Comparison of ENCODE assay signal across 17 cellular contexts in the genomic region with DNA sequence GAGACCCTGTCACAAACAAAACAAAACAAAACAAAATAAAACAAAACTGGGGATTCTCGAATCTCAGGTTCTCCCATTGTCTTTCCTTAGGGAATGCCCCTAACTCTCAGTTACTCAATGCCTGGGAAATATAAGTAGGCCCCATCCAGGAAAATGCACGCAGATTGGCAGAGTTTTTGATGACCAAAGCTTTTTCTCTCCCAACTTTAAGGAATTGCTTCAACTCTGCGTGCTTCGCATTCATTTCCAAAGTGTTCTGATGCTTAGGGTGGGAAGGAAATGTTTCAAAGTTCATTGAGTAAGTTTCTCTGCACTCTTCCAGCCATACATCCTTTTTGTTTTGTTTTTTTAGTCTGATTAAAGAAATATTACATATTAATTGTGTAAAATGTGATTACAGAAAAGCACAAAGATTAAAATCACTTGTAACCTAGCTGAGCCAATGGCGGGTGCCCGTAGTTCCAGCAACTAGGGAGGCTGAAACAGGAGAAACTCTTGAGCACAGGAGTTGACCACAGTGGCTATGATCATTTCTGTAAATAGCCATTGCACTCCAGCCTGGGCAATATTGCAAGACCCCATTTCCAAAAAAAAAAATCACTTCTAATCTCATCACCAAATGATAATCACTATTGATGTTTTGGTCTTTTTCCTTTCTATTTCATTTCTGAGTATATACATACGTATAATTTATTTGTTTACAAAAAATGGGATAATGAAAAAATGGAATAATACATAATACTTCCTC.
"Had no signal": no experiment of that assay in that cellular context is flagged by ENCODE, and none has a peak within 500 bp of the region (broad histone marks: within the 10 kb centered on the region; RNA-seq: fewer than 3 reads in every experiment).

No MANE protein-coding gene starts in this region.

- H3K4me3 ChIP-seq: esophagus muscularis mucosa, hepatocyte, left ventricle myocardium inferior, lower lobe of right lung, sigmoid colon, skin epidermis, stomach, tibial artery had no signal

- H3K27me3 ChIP-seq: esophagus muscularis mucosa, hepatocyte, sigmoid colon, stomach, tibial artery had no signal

- H3K4me2 ChIP-seq: hepatocyte had no signal

- DNase-seq: effector memory CD4-positive, alpha-beta T cell; foreskin melanocyte; head of caudate nucleus; kidney; left cardiac atrium; left ventricle myocardium inferior; lower lobe of right lung; natural killer cell; posterior cingulate gyrus; sigmoid colon; stimulated activated naive CD4-positive, alpha-beta T cell; stomach; tibial artery had no signal

- H2AFZ ChIP-seq: hepatocyte had no signal

- FAIRE-seq: endometrium, kidney had no signal

- H3K36me3 ChIP-seq: esophagus muscularis mucosa, left ventricle myocardium inferior, lower lobe of right lung, sigmoid colon, stomach, tibial artery had no signal

- H3K79me2 ChIP-seq: hepatocyte had no signal

- H3K27ac ChIP-seq: esophagus muscularis mucosa, sigmoid colon, skin epidermis, tibial artery had no signal

- ATAC-seq: left cardiac atrium, lower lobe of right lung, natural killer cell had no signal

- H3K9me3 ChIP-seq: esophagus muscularis mucosa, left ventricle myocardium inferior, lower lobe of right lung, sigmoid colon, stomach, tibial artery had no signal
